ENCODE assay signal across 10 cellular contexts in the genomic region with DNA sequence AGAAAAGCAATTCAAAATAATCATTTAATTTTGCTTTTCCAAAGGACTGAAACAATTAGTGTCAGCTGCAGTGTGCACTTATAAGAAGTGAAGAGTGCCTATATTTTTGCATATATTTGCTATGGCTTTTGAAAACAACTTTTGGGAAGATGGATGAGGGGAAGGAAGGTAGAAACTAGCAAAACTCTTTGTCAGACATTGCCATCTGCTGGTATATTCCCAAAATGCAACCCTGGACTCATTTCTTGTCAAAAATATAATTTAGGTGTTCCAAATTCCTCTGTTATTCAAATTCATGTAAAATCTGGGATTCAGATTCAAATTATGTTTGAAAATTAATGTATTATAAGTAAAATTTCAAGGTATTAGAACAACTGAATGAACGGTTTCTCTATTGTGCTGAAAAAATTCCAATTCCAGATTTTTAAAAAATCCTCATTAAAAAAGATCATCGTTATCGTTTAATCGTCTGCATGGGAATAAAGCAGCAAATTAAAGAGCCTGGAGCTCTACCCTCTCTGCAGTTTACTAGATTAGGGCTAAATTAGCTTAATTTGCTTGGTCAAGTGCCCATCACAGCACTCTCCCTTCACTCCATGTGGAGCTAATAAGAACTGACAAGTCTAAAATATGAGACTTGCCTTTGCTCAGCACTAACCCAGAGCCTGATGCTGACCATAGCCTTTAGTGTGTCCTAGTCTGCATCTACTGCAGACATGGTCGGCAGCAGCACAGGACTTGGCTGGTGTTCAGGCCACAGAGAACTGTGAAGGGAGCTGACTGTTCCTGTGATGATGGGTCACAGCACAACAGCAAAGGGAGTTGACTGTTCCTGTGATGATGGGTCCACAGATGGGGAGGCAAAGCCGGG.
DNase-seq lines count a peak whose midpoint lies in the region; ATAC-seq and TF ChIP-seq lines count a peak whose summit lies in the region.
"Had no signal": no experiment of that assay in that cellular context is flagged by ENCODE, and none has a peak within 500 bp of the region (broad histone marks: within the 10 kb centered on the region; RNA-seq: fewer than 3 reads in every experiment).

No MANE protein-coding gene starts in this region.

- H3K9me3 ChIP-seq in PC-9 (ENCODE audit: insufficient read depth, low read depth), result no peaks in the 10 kb centered on the region

- DNase-seq in AG10803 (ENCODE audit: low read depth), result peak; percentile 26
- peak; percentile 55 for DNase-seq in GM13977 (ENCODE audit: low spot score)
- DNase-seq in PC-9, result peak; percentile 18 to 42
- peak; percentile 78 for DNase-seq in epidermal melanocyte (ENCODE audit: insufficient read length, low spot score)
- DNase-seq in stimulated activated naive CD4-positive, alpha-beta T cell (lab: John Stamatoyannopoulos, UW), result no peak
- no peak for DNase-seq in activated T-cell treated with anti-CD3 and anti-CD28 coated beads, Interleukin-2, amount 50 U/mL, for 4 hours

- no peaks in the 10 kb centered on the region for H3F3A ChIP-seq in PC-9 (ENCODE audit: insufficient read depth, low read depth)

- no peak overlapping the region for H2AFZ ChIP-seq in PC-9

- H3K27ac Mint-ChIP-seq in nephron, result no peak overlapping the region
- H3K27ac Mint-ChIP-seq: IgD-negative memory B cell, memory B cell had no signal

- no peak overlapping the region for H3K4me3 Mint-ChIP-seq in nephron
- no peak overlapping the region for H3K4me3 Mint-ChIP-seq in activated T-cell treated with anti-CD3 and anti-CD28 coated beads, Interleukin-2, amount 50 U/mL, for 4 hours
- H3K4me3 Mint-ChIP-seq: IgD-negative memory B cell, memory B cell had no signal

- H3K79me2 ChIP-seq in PC-9 (ENCODE audit: low read depth), result no peaks in the 10 kb centered on the region

- H3K9me3 Mint-ChIP-seq in nephron, result no peaks in the 10 kb centered on the region
- H3K9me3 Mint-ChIP-seq in activated T-cell treated with anti-CD3 and anti-CD28 coated beads, Interleukin-2, amount 50 U/mL, for 4 hours, result no peaks in the 10 kb centered on the region
- H3K9me3 Mint-ChIP-seq: IgD-negative memory B cell, memory B cell had no signal

- no peak overlapping the region for H3K27ac ChIP-seq in PC-9

- H3K27me3 ChIP-seq in PC-9 (ENCODE audit: insufficient read depth, low read depth), result no peaks in the 10 kb centered on the region

- no peak overlapping the region for H3K4me2 ChIP-seq in PC-9

- TF ChIP-seq CTCF in AG10803 (conservative IDR thresholded peaks at IDR 0.05; ENCODE audit: low read length) (peak; percentile 77), GM13977 (IDR thresholded peaks at IDR 0.05; ENCODE audit: extremely low read depth, insufficient read depth, missing control alignments) (peak; percentile 60), PC-9 (conservative IDR thresholded peaks at IDR 0.05) (peak; percentile 73), nephron (IDR thresholded peaks at IDR 0.05; ENCODE audit: unreplicated experiment in 3 of 3) (peak; percentile 77 to 85 (median 78))

- H3K36me3 Mint-ChIP-seq in nephron (ENCODE audit: low read depth), result no peaks in the 10 kb centered on the region
- H3K36me3 Mint-ChIP-seq in activated T-cell treated with anti-CD3 and anti-CD28 coated beads, Interleukin-2, amount 50 U/mL, for 4 hours (ENCODE audit: insufficient read depth), result no peaks in the 10 kb centered on the region
- H3K36me3 Mint-ChIP-seq: IgD-negative memory B cell, memory B cell had no signal

- in situ Hi-C loops in GM13977 (cut with MboI; ENCODE audit: low pct_unique_long_range_greater_than_20kb, low sequenced_read_pairs, unreplicated experiment), result loop anchor here (25.0 kb wide), 1 partner anchor 509 kb away; no protein-coding TSS in a partner anchor

- H3K9me2 ChIP-seq in PC-9 (ENCODE audit: insufficient read depth), result no peaks in the 10 kb centered on the region

- no TSS peak for BruUV-seq in PC-9 (replicated peaks; lab: Mats Ljungman, UMichigan)

- CTCF ChIA-PET in PC-9 (lab: Charles Lee), result interaction anchor here (0.5 to 1.4 kb wide), 2 partner anchors 121 to 365 kb away, joined by 3 read pairs; no protein-coding TSS in a partner anchor

- no peak overlapping the region for H3K4me3 ChIP-seq in AG10803 (ENCODE audit: low read length)
- H3K4me3 ChIP-seq in PC-9, result no peak overlapping the region

- H4K20me1 ChIP-seq in PC-9 (ENCODE audit: insufficient read depth), result no peaks in the 10 kb centered on the region

- no peak for ATAC-seq in activated T-cell treated with anti-CD3 and anti-CD28 coated beads, Interleukin-2, amount 50 U/mL, for 4 hours
- ATAC-seq in GM18498 (IDR thresholded peaks at IDR 0.05; ENCODE audit: unreplicated experiment), result no peak

- no peaks in the 10 kb centered on the region for H3K36me3 ChIP-seq in PC-9 (ENCODE audit: low read depth)

- no peaks in the 10 kb centered on the region for H3K4me1 ChIP-seq in PC-9 (replicated peaks; ENCODE audit: insufficient read depth)

- intact Hi-C loops in PC-9 (cut with micrococcal nuclease; ENCODE audit: unreplicated experiment), result loop anchor here (1.0 to 5.0 kb wide), 4 partner anchors 233 to 551 kb away; no protein-coding TSS in a partner anchor

- POLR2A ChIA-PET in PC-9 (lab: Charles Lee; ENCODE audit: unreplicated experiment), result no interaction called here

- no peaks in the 10 kb centered on the region for H3K27me3 Mint-ChIP-seq in nephron (ENCODE audit: low read depth)
- H3K27me3 Mint-ChIP-seq in activated T-cell treated with anti-CD3 and anti-CD28 coated beads, Interleukin-2, amount 50 U/mL, for 4 hours (ENCODE audit: low read depth), result peaks cover 6% of the 10 kb centered on the region
- H3K27me3 Mint-ChIP-seq: IgD-negative memory B cell, memory B cell had no signal

- H3K4me1 Mint-ChIP-seq in nephron, result peaks cover 16% of the 10 kb centered on the region
- H3K4me1 Mint-ChIP-seq in activated T-cell treated with anti-CD3 and anti-CD28 coated beads, Interleukin-2, amount 50 U/mL, for 4 hours (ENCODE audit: low read depth), result no peaks in the 10 kb centered on the region
- H3K4me1 Mint-ChIP-seq: IgD-negative memory B cell, memory B cell had no signal

Comparison
In these comparisons a context has a peak if more than half of its experiments do, and no peak if none do; other contexts are left out.
1. DNase-seq: peak in AG10803 (single experiment), GM13977 (single experiment), PC-9 (2 of 2) and epidermal melanocyte (single experiment); none in stimulated activated naive CD4-positive, alpha-beta T cell (0 of 6) and activated T-cell treated with anti-CD3 and anti-CD28 coated beads, Interleukin-2, amount 50 U/mL, for 4 hours (single experiment).
2. Peak in every context shown above with its lines, with median percentiles within 50 percentile points of each other: CTCF ChIP-seq.